12 cellular contexts compared by ENCODE assay signal in genomic region chr15:65182538-65182937, GRCh38. TPM values are rescaled to one million over a fixed set of nuclear protein-coding genes. Genes with fewer than 3 reads are reported as not detected.
DNase-seq lines count a peak whose midpoint lies in the region; ATAC-seq and TF ChIP-seq lines count a peak whose summit lies in the region.
"Had no signal": no experiment of that assay in that cellular context is flagged by ENCODE, and none has a peak within 500 bp of the region (broad histone marks: within the 10 kb centered on the region; RNA-seq: fewer than 3 reads in every experiment).

No MANE protein-coding gene starts in this region.

- H3K9me2 ChIP-seq in GM23338 (ENCODE audit: insufficient read depth) = no peaks in the 10 kb centered on the region

- POLR2A ChIA-PET in CD4-positive, alpha-beta T cell (lab: Charles Lee) = interaction anchor here (0.8 to 1.1 kb wide), 3 partner anchors 48 to 122 kb away, joined by 3 to 5 read pairs (median 4); partner anchors contain the start of gene RNU5B-1
- POLR2A ChIA-PET in GM10248 (lab: Yijun Ruan, JAX) = interaction anchor here (0.6 kb wide), 1 partner anchor 123 kb away, joined by 3 read pairs; no protein-coding TSS in a partner anchor

- H3K36me3 ChIP-seq in GM23338 (ENCODE audit: insufficient read depth) = peaks cover 11% of the 10 kb centered on the region

- CTCF ChIA-PET in CD4-positive, alpha-beta T cell (lab: Charles Lee) = interaction anchor here (0.9 to 1.3 kb wide), 2 partner anchors 10 to 34 kb away, joined by 3 to 4 read pairs; no protein-coding TSS in a partner anchor
- CTCF ChIA-PET in GM10248 (lab: Yijun Ruan, JAX) = interaction anchor here (0.8 to 1.8 kb wide), 5 partner anchors 20 to 202 kb away, joined by 3 to 4 read pairs (median 3); no protein-coding TSS in a partner anchor

- H3K27ac ChIP-seq in CD4-positive, alpha-beta T cell (ENCODE audit: low read depth, low read length) = no peak overlapping the region
- H3K27ac ChIP-seq in GM23338 (ENCODE audit: low read depth) = no peak overlapping the region
- H3K27ac ChIP-seq: parathyroid adenoma, upper lobe of right lung had no signal

- peak overlapping the region; percentile 85 for H3K27ac Mint-ChIP-seq in CD4-positive, alpha-beta T cell
- no peak overlapping the region for H3K27ac Mint-ChIP-seq in GM23338
- peak overlapping the region; percentile 54 for H3K27ac Mint-ChIP-seq in activated naive CD8-positive, alpha-beta T cell
- peak overlapping the region; percentile 91 to 92 for H3K27ac Mint-ChIP-seq in natural killer cell

- DNase-seq in CD4-positive, alpha-beta T cell = no peak
- DNase-seq in GM23338 (ENCODE audit: low spot score) (no peak), natural killer cell (no peak), GM10248 (ENCODE audit: extremely low spot score) (no peak)
- DNase-seq: amniotic stem cell, NCI-H1092, upper lobe of right lung had no signal

- H3K4me1 ChIP-seq in GM23338 (ENCODE audit: insufficient read depth) = 0 out of 2 replicates have a peak, but pooled peaks cover 6% of the 10 kb centered on the region
- H3K4me1 ChIP-seq: parathyroid adenoma had no signal

- H3K27me3 Mint-ChIP-seq in CD4-positive, alpha-beta T cell = no peaks in the 10 kb centered on the region
- H3K27me3 Mint-ChIP-seq in GM23338 (ENCODE audit: insufficient read depth, low read depth, poor library complexity) (peaks cover 7% of the 10 kb centered on the region), natural killer cell (ENCODE audit: low read depth in 2 of 2) (no peaks in the 10 kb centered on the region)
- no peaks in the 10 kb centered on the region for H3K27me3 Mint-ChIP-seq in activated naive CD8-positive, alpha-beta T cell

- peaks cover 57% of the 10 kb centered on the region for H3K79me2 ChIP-seq in GM23338 (replicated peaks; ENCODE audit: insufficient read depth)

- H2AFZ ChIP-seq in GM23338 = no peak overlapping the region
- H2AFZ ChIP-seq: parathyroid adenoma had no signal

- H3K4me3 ChIP-seq in GM23338 = no peak overlapping the region

- intact Hi-C loops in CD4-positive, alpha-beta T cell (cut with DNase I, micrococcal nuclease) = loop anchor here in 1 of 2 experiments (10.0 kb wide), 3 partner anchors 338 to 798 kb away; partner anchors contain the start of genes PCLAF, PLEKHO2, RAB11A and TRIP4
- intact Hi-C loops in natural killer cell (cut with micrococcal nuclease) = loop anchor here (10.0 kb wide), 2 partner anchors 48 to 202 kb away; partner anchors contain the start of gene PDCD7

- no peak overlapping the region for H3K4me2 ChIP-seq in GM23338

- peaks cover 10% of the 10 kb centered on the region; the same call in 1 of the 2 replicates for H4K20me1 ChIP-seq in GM23338 (replicated peaks; ENCODE audit: insufficient read depth)

- H3K27me3 ChIP-seq in CD4-positive, alpha-beta T cell (ENCODE audit: control insufficient read depth, insufficient read depth, low read length) = no peaks in the 10 kb centered on the region
- H3K27me3 ChIP-seq in GM23338 (ENCODE audit: insufficient read depth) = no peaks in the 10 kb centered on the region
- H3K27me3 ChIP-seq: upper lobe of right lung had no signal

- TF ChIP-seq CTCF in CD4-positive, alpha-beta T cell (IDR thresholded peaks at IDR 0.05) = no peak
- no peak for TF ChIP-seq CTCF in GM23338 (conservative IDR thresholded peaks at IDR 0.05; ENCODE audit: low read depth in 2 of 2)
- TF ChIP-seq CTCF in natural killer cell (IDR thresholded peaks at IDR 0.05) = no peak
- no peak for TF ChIP-seq CTCF in GM10248 (IDR thresholded peaks at IDR 0.05; ENCODE audit: control extremely low read depth, extremely low read depth, low read depth, missing control alignments)

- H3K4me1 Mint-ChIP-seq in CD4-positive, alpha-beta T cell (ENCODE audit: low read depth) = peaks cover 48% of the 10 kb centered on the region
- H3K4me1 Mint-ChIP-seq in GM23338 (peaks cover 9% of the 10 kb centered on the region), natural killer cell (peaks cover 26 to 31% of the 10 kb centered on the region in 2 donors)
- H3K4me1 Mint-ChIP-seq in activated naive CD8-positive, alpha-beta T cell (ENCODE audit: low read depth) = peaks cover 38% of the 10 kb centered on the region

- no peak for ATAC-seq in CD4-positive, alpha-beta T cell (ENCODE audit: poor library complexity)
- ATAC-seq in GM23338 (no peak), natural killer cell (no peak), HG03378 (IDR thresholded peaks at IDR 0.05; ENCODE audit: unreplicated experiment) (no peak), HG03039 (IDR thresholded peaks at IDR 0.05; ENCODE audit: unreplicated experiment) (no peak), HG02973 (IDR thresholded peaks at IDR 0.05; ENCODE audit: unreplicated experiment) (no peak)
- ATAC-seq: upper lobe of right lung had no signal

- H3K9me3 Mint-ChIP-seq in CD4-positive, alpha-beta T cell = no peaks in the 10 kb centered on the region
- H3K9me3 Mint-ChIP-seq in GM23338 (no peaks in the 10 kb centered on the region), natural killer cell (no peaks in the 10 kb centered on the region)
- H3K9me3 Mint-ChIP-seq in activated naive CD8-positive, alpha-beta T cell (ENCODE audit: low read depth) = no peaks in the 10 kb centered on the region

- no peaks in the 10 kb centered on the region for H3K9me3 ChIP-seq in CD4-positive, alpha-beta T cell (ENCODE audit: control insufficient read depth, low read length)
- H3K9me3 ChIP-seq: upper lobe of right lung had no signal

- H3F3A ChIP-seq in GM23338 (replicated peaks; ENCODE audit: low read depth) = no peaks in the 10 kb centered on the region

- H3K4me3 Mint-ChIP-seq in CD4-positive, alpha-beta T cell = peak overlapping the region; percentile 94
- H3K4me3 Mint-ChIP-seq in GM23338 (peak overlapping the region; percentile 92; the same call in 1 of the 3 replicates), natural killer cell (peak overlapping the region; percentile 93)
- H3K4me3 Mint-ChIP-seq in activated naive CD8-positive, alpha-beta T cell = peak overlapping the region; percentile 97

- H3K36me3 Mint-ChIP-seq in CD4-positive, alpha-beta T cell (ENCODE audit: low read depth) = peaks cover 40% of the 10 kb centered on the region
- H3K36me3 Mint-ChIP-seq in GM23338 (ENCODE audit: low read depth) (peaks cover 10% of the 10 kb centered on the region; the same call in 2 of the 3 replicates), natural killer cell (no peaks in the 10 kb centered on the region)
- peaks cover 6% of the 10 kb centered on the region for H3K36me3 Mint-ChIP-seq in activated naive CD8-positive, alpha-beta T cell

TF ChIP-seq in GM23338, 12 proteins besides CTCF, POLR2A, EP300 and RAD21 (continues in another document):
- TF ChIP-seq NANOG (IDR thresholded peaks at IDR 0.05; ENCODE audit: borderline replicate concordance) (no peak), CREB1 (CRISPR knock-in tag; IDR thresholded peaks at IDR 0.05; ENCODE audit: low read depth) (no peak), ETS1 (IDR thresholded peaks at IDR 0.05) (no peak), ZNF114 (CRISPR knock-in tag; IDR thresholded peaks at IDR 0.05) (no peak), POLR2AphosphoS5 (IDR thresholded peaks at IDR 0.05; ENCODE audit: low read depth) (no peak), JUNB (IDR thresholded peaks at IDR 0.05; ENCODE audit: unreplicated experiment) (no peak), EZH2 (IDR thresholded peaks at IDR 0.05; ENCODE audit: low read depth, unreplicated experiment) (no peak), ZNF331 (CRISPR knock-in tag; IDR thresholded peaks at IDR 0.05; ENCODE audit: low read depth) (no peak), EZH2phosphoT487 (IDR thresholded peaks at IDR 0.05; ENCODE audit: unreplicated experiment) (no peak)

RNA-seq across cellular contexts. Expression of gene CLPX, which starts 2.6 kb away (rescaled TPM):
- 10 to 100 TPM; 29.1 to 36.3 TPM for total RNA-seq in CD4-positive, alpha-beta T cell
- 40.6 and 47.0 TPM in 2 replicates for total RNA-seq in GM23338 (2014; rRNA removed; shearing (Covaris generic))
- 18.9 and 20.6 TPM in 2 replicates for polyA plus RNA-seq in GM23338 (2016; fragmentation: Nextera tagmentation; extraction: Ambion mirVana)
- 10 to 100 TPM; 35.4 to 39.9 (median 38.2) TPM for total RNA-seq in natural killer cell

RNA-seq across cellular contexts. Expression of gene CILP, which starts 28.7 kb away (rescaled TPM):
- under 1 TPM; 0.31 to 0.33 TPM for total RNA-seq in CD4-positive, alpha-beta T cell
- 0.03 TPM in 1 of 2 replicates, not detected in the other for total RNA-seq in GM23338 (2014; rRNA removed; shearing (Covaris generic))
- not detected in 2 replicates for polyA plus RNA-seq in GM23338 (2016; fragmentation: Nextera tagmentation; extraction: Ambion mirVana)
- total RNA-seq in natural killer cell = under 1 TPM; 0.24 to 0.61 (median 0.35) TPM

RNA-seq across cellular contexts. Expression of gene PDCD7, which starts 48.9 kb away (rescaled TPM):
- 10 to 100 TPM; 15.6 to 17.7 TPM for total RNA-seq in CD4-positive, alpha-beta T cell
- total RNA-seq in GM23338 (2014; rRNA removed; shearing (Covaris generic)) = 16.5 and 21.2 TPM in 2 replicates
- 16.8 and 18.9 TPM in 2 replicates for polyA plus RNA-seq in GM23338 (2016; fragmentation: Nextera tagmentation; extraction: Ambion mirVana)
- total RNA-seq in natural killer cell = 10 to 100 TPM; 19.1 to 33.9 (median 26.7) TPM
